ENCODE assay signal across 9 cellular contexts in genomic region chr13:75489502-75490263, GRCh38. TPM values are rescaled to one million over a fixed set of nuclear protein-coding genes. Genes with fewer than 3 reads are reported as not detected.
DNase-seq lines count a peak whose midpoint lies in the region; ATAC-seq, FAIRE-seq and TF ChIP-seq lines count a peak whose summit lies in the region.
"Had no signal": no experiment of that assay in that cellular context is flagged by ENCODE, and none has a peak within 500 bp of the region (broad histone marks: within the 10 kb centered on the region; RNA-seq: fewer than 3 reads in every experiment).

No MANE protein-coding gene starts in this region.

- H4K20me1 ChIP-seq in GM12878 (ENCODE audit: control insufficient read depth, insufficient read depth), result no peaks in the 10 kb centered on the region

- SMC1A ChIA-PET in GM12878 (lab: Charles Lee; ENCODE audit: uncharacterized antibody, unreplicated experiment), result interaction anchor here (0.6 to 1.9 kb wide), 8 partner anchors 23 to 118 kb away, joined by 3 to 8 read pairs (median 4); partner anchors contain the start of gene UCHL3

- intact Hi-C loops in GM12878 (cut with micrococcal nuclease; ENCODE audit: unreplicated experiment), result no loop called here

- H3K79me2 ChIP-seq in GM12878 (ENCODE audit: control insufficient read depth, insufficient read depth, low read length), result no peaks in the 10 kb centered on the region

- peak overlapping the region; percentile 17; the same call in 1 of the 2 replicates for H3K27ac ChIP-seq in GM12878 (ENCODE audit: control insufficient read depth, insufficient read depth)

- H3K27ac Mint-ChIP-seq in stimulated activated effector memory CD8-positive, alpha-beta T cell treated with anti-CD3 and anti-CD28 coated beads, Interleukin-12 subunit alpha, Interleukin-12 subunit beta, amount 100 ng/mL, for 72 hours, result peak overlapping the region; percentile 60
- no peak overlapping the region for H3K27ac Mint-ChIP-seq in T-helper 17 cell

- 0 out of 2 replicates have a peak overlapping the region, but pooled peaks have one; percentile 12 for H2AFZ ChIP-seq in GM12878 (ENCODE audit: control insufficient read depth, low read depth, low read length)

- peak; percentile 92 for ATAC-seq in GM19452 (IDR thresholded peaks at IDR 0.05; ENCODE audit: unreplicated experiment)
- peak; percentile 78 for ATAC-seq in HG03342 (IDR thresholded peaks at IDR 0.05; ENCODE audit: unreplicated experiment)
- ATAC-seq in GM12878, result peak; percentile 85
- peak; percentile 88 for ATAC-seq in stimulated activated effector memory CD8-positive, alpha-beta T cell treated with anti-CD3 and anti-CD28 coated beads, Interleukin-12 subunit alpha, Interleukin-12 subunit beta, amount 100 ng/mL, for 72 hours
- no peak for ATAC-seq in T-helper 17 cell

- peak overlapping the region; percentile 5 for H3K4me2 ChIP-seq in GM12878 (ENCODE audit: control insufficient read depth, insufficient read depth)

- no peak for TF ChIP-seq RAD21 in GM12878 (IDR thresholded peaks at IDR 0.05; ENCODE audit: insufficient read depth, low read depth, low read length)

- peak in 1 of 2 experiments; percentile 73; a peak in 3 of 4 replicates for TF ChIP-seq EP300 in GM12878 (IDR thresholded peaks at IDR 0.05; ENCODE audit: borderline replicate concordance in 1 of 2, control insufficient read depth in 1 of 2, low read depth in 2 of 2, low read length in 2 of 2)

- H3K9me3 ChIP-seq in GM12878 (replicated peaks; ENCODE audit: control insufficient read depth, insufficient read depth, low read length), result no peaks in the 10 kb centered on the region; the same call in 2 of the 3 replicates
- H3K9me3 ChIP-seq in T-helper 17 cell (ENCODE audit: control insufficient read depth, low read length, poor library complexity, severe bottlenecking), result no peaks in the 10 kb centered on the region

- RAD21 ChIA-PET in GM12878 (lab: Charles Lee; ENCODE audit: unreplicated experiment), result interaction anchor here (0.7 to 1.3 kb wide), 4 partner anchors 61 to 122 kb away, joined by 3 to 4 read pairs (median 4); partner anchors contain the start of gene UCHL3

- peak; percentile 85 for FAIRE-seq in GM12878 (lab: Jason Lieb, UNC)
- FAIRE-seq: endothelial cell of umbilical vein had no signal

- no peak overlapping the region for H3K4me3 ChIP-seq in GM12878

- no peak for TF ChIP-seq CTCF in GM12878 (IDR thresholded peaks at IDR 0.05 in 2 of 3, conservative IDR thresholded peaks at IDR 0.05 in 1 of 3; ENCODE audit: control insufficient read depth in 2 of 3, extremely low read depth in 1 of 3, insufficient read depth in 1 of 3, low read depth in 3 of 3, low read length in 3 of 3)

- H3K4me1 ChIP-seq in GM12878 (ENCODE audit: control insufficient read depth, insufficient read depth, low read length), result peaks cover 5% of the 10 kb centered on the region

- TF ChIP-seq POLR2A in GM12878 (IDR thresholded peaks at IDR 0.05; ENCODE audit: low read depth, low read length), result no peak

- H3K9ac ChIP-seq in GM12878 (ENCODE audit: control insufficient read depth, insufficient read depth, low read length), result no peak overlapping the region

- H3K4me3 Mint-ChIP-seq in stimulated activated effector memory CD8-positive, alpha-beta T cell treated with anti-CD3 and anti-CD28 coated beads, Interleukin-12 subunit alpha, Interleukin-12 subunit beta, amount 100 ng/mL, for 72 hours, result peak overlapping the region; percentile 48
- no peak overlapping the region for H3K4me3 Mint-ChIP-seq in T-helper 17 cell

- peaks cover 81% of the 10 kb centered on the region for H3K27me3 Mint-ChIP-seq in T-helper 17 cell

- in situ Hi-C loops in Caki2 (cut with HindIII; ENCODE audit: low pct_unique_long_range_greater_than_20kb, low sequenced_read_pairs) (no loop called here), GM12878 (cut with MboI) (loop anchor here (5.0 kb wide), 1 partner anchor 117 kb away; no protein-coding TSS in a partner anchor)

- no peaks in the 10 kb centered on the region for H3K36me3 ChIP-seq in GM12878 (ENCODE audit: control insufficient read depth in 2 of 2, insufficient read depth in 2 of 2, low read length in 1 of 2)

- H3K36me3 Mint-ChIP-seq in stimulated activated effector memory CD8-positive, alpha-beta T cell treated with anti-CD3 and anti-CD28 coated beads, Interleukin-12 subunit alpha, Interleukin-12 subunit beta, amount 100 ng/mL, for 72 hours, result no peaks in the 10 kb centered on the region
- H3K36me3 Mint-ChIP-seq in T-helper 17 cell (ENCODE audit: low read depth), result peaks cover 6% of the 10 kb centered on the region

- POLR2A ChIA-PET in GM12878 (lab: Charles Lee), result interaction anchor here (0.6 to 1.0 kb wide), 3 partner anchors 23 to 255 kb away, joined by 3 to 6 read pairs (median 3); no protein-coding TSS in a partner anchor

- H3K4me1 Mint-ChIP-seq in stimulated activated effector memory CD8-positive, alpha-beta T cell treated with anti-CD3 and anti-CD28 coated beads, Interleukin-12 subunit alpha, Interleukin-12 subunit beta, amount 100 ng/mL, for 72 hours, result peaks cover 6% of the 10 kb centered on the region
- peaks cover 3% of the 10 kb centered on the region for H3K4me1 Mint-ChIP-seq in T-helper 17 cell

- BruUV-seq in GM12878 (replicated peaks; lab: Mats Ljungman, UMichigan), result no TSS peak

- H3K9me3 Mint-ChIP-seq in stimulated activated effector memory CD8-positive, alpha-beta T cell treated with anti-CD3 and anti-CD28 coated beads, Interleukin-12 subunit alpha, Interleukin-12 subunit beta, amount 100 ng/mL, for 72 hours, result no peaks in the 10 kb centered on the region

- WGBS in GM12878 (ENCODE audit: insufficient coverage, insufficient replicate concordance, low lambda C conversion rate, missing lambda C conversion rate), result 54% methylated on average over 10 of the region's 10 CpGs

- no peaks in the 10 kb centered on the region for H3K27me3 ChIP-seq in GM12878 (replicated peaks in 1 of 2; ENCODE audit: control insufficient read depth in 2 of 2, insufficient read depth in 2 of 2, low read length in 1 of 2)

- CTCF ChIA-PET in GM12878 (lab: Yijun Ruan, JAX), result interaction anchor here (0.7 to 1.5 kb wide), 7 partner anchors 10 to 124 kb away, joined by 3 to 5 read pairs (median 3); partner anchors contain the start of gene UCHL3

- peak; percentile 54 for DNase-seq in Caki2 (ENCODE audit: low read depth)
- peak; percentile 76 for DNase-seq in GM12878 (ENCODE audit: low read depth, low spot score)
- DNase-seq in stimulated activated effector memory CD8-positive, alpha-beta T cell treated with anti-CD3 and anti-CD28 coated beads, Interleukin-12 subunit alpha, Interleukin-12 subunit beta, amount 100 ng/mL, for 72 hours (ENCODE audit: low spot score in 2 of 2), result no peak
- DNase-seq in T-helper 17 cell, result no peak
- DNase-seq in effector CD4-positive, alpha-beta T cell, result no peak
- no peak for DNase-seq in pons (ENCODE audit: low spot score)

RNA-seq across cellular contexts. Expression of gene TBC1D4, which starts 7.7 kb away (rescaled TPM):
- 9.0 and 14.9 TPM in 2 replicates for total RNA-seq in Caki2 (2014; rRNA removed; shearing (Covaris generic); ENCODE audit: low replicate concordance)
- 25.7 and 28.4 TPM in 2 replicates for total RNA-seq in GM12878 (2013; cell fraction: nucleolus; rRNA removed)
- 29.1 and 30.5 TPM in 2 replicates for total RNA-seq in GM12878 (2014; rRNA removed)
- total RNA-seq in GM12878 (2014; rRNA removed; fragmentation: Illumina TruSeq; extraction: Trizol), result 31.9 and 32.0 TPM in 2 replicates
- 38.0 and 38.6 TPM in 2 replicates for total RNA-seq in GM12878 (2021)
- 6.8 TPM for polyA plus RNA-seq in GM12878 (2011; ENCODE audit: low read depth)
- polyA plus RNA-seq in GM12878 (2011; rRNA removed), result 18.4 and 19.5 TPM in 2 replicates
- 20.7 and 21.1 TPM in 2 replicates for polyA plus RNA-seq in GM12878 (2011; cell fraction: cytosol; rRNA removed)
- 25.5 and 35.4 TPM in 2 replicates for polyA plus RNA-seq in GM12878 (2011; cell fraction: nucleus; rRNA removed)
- 14.4 and 16.9 TPM in 2 replicates for polyA plus RNA-seq in GM12878 (2012)
- 30.4 and 33.3 TPM in 2 replicates for polyA plus RNA-seq in GM12878 (2014; fragmentation: Illumina TruSeq; extraction: Trizol)
- 10 to 100 TPM; 11.0 to 11.9 TPM for polyA plus RNA-seq in GM12878 (2014; fragmentation: Nextera tagmentation; extraction: Ambion mirVana)
- 26.4 and 27.3 TPM in 2 replicates for polyA plus RNA-seq in GM12878 (2014; rRNA removed)
- 10 to 100 TPM; 23.3 to 24.6 TPM for polyA plus RNA-seq in GM12878 (2016; fragmentation: Nextera tagmentation; extraction: Ambion mirVana)
- 36.4 and 38.9 TPM in 2 replicates for polyA minus RNA-seq in GM12878 (2011; rRNA and poly(A)+ RNA removed)
- polyA minus RNA-seq in GM12878 (2011; cell fraction: cytosol; rRNA and poly(A)+ RNA removed), result 11.6 and 13.9 TPM in 2 replicates
- polyA minus RNA-seq in GM12878 (2011; cell fraction: nucleus; rRNA and poly(A)+ RNA removed), result 15.0 and 21.8 TPM in 2 replicates
- 10 to 100 TPM; 64.9 to 67.1 TPM for total RNA-seq in T-helper 17 cell

RNA-seq across cellular contexts. Expression of gene COMMD6, which starts 48.0 kb away (rescaled TPM):
- 107 and 140 TPM in 2 replicates for total RNA-seq in Caki2 (2014; rRNA removed; shearing (Covaris generic); ENCODE audit: low replicate concordance)
- 13.5 and 16.2 TPM in 2 replicates for total RNA-seq in GM12878 (2013; cell fraction: nucleolus; rRNA removed)
- total RNA-seq in GM12878 (2014; rRNA removed) (133 and 169 TPM in 2 replicates), GM12878 (2014; rRNA removed; fragmentation: Illumina TruSeq; extraction: Trizol) (197 and 220 TPM in 2 replicates), GM12878 (2021) (142 and 145 TPM in 2 replicates), T-helper 17 cell (100 to 1,000 TPM; 192 to 215 TPM)
- 323 TPM for polyA plus RNA-seq in GM12878 (2011; ENCODE audit: low read depth)
- polyA plus RNA-seq in GM12878 (2011; rRNA removed) (344 and 345 TPM in 2 replicates), GM12878 (2014; fragmentation: Illumina TruSeq; extraction: Trizol) (145 and 158 TPM in 2 replicates), GM12878 (2014; fragmentation: Nextera tagmentation; extraction: Ambion mirVana) (100 to 1,000 TPM; 473 to 509 TPM), GM12878 (2014; rRNA removed) (127 and 146 TPM in 2 replicates), GM12878 (2016; fragmentation: Nextera tagmentation; extraction: Ambion mirVana) (100 to 1,000 TPM; 297 to 312 TPM)
- polyA plus RNA-seq in GM12878 (2011; cell fraction: cytosol; rRNA removed), result 50.2 and 52.3 TPM in 2 replicates
- polyA plus RNA-seq in GM12878 (2011; cell fraction: nucleus; rRNA removed), result 30.0 and 41.2 TPM in 2 replicates
- polyA plus RNA-seq in GM12878 (2012), result 311 and 399 TPM in 2 replicates
- polyA minus RNA-seq in GM12878 (2011; rRNA and poly(A)+ RNA removed), result 6.3 and 21.4 TPM in 2 replicates
- polyA minus RNA-seq in GM12878 (2011; cell fraction: cytosol; rRNA and poly(A)+ RNA removed), result 7.4 and 11.6 TPM in 2 replicates
- 6.6 and 9.7 TPM in 2 replicates for polyA minus RNA-seq in GM12878 (2011; cell fraction: nucleus; rRNA and poly(A)+ RNA removed)

RNA-seq across cellular contexts. Expression of gene UCHL3, which starts 59.9 kb away (rescaled TPM):
- total RNA-seq in Caki2 (2014; rRNA removed; shearing (Covaris generic); ENCODE audit: low replicate concordance), result 13.2 and 25.0 TPM in 2 replicates
- total RNA-seq in GM12878 (2013; cell fraction: nucleolus; rRNA removed), result 24.7 and 30.0 TPM in 2 replicates
- total RNA-seq in GM12878 (2014; rRNA removed) (54.4 and 66.5 TPM in 2 replicates), GM12878 (2014; rRNA removed; fragmentation: Illumina TruSeq; extraction: Trizol) (86.1 and 93.4 TPM in 2 replicates), GM12878 (2021) (52.5 and 54.8 TPM in 2 replicates), T-helper 17 cell (10 to 100 TPM; 18.2 to 27.3 TPM)
- polyA plus RNA-seq in GM12878 (2011; ENCODE audit: low read depth), result 51.5 TPM
- polyA plus RNA-seq in GM12878 (2011; rRNA removed) (52.5 and 73.1 TPM in 2 replicates), GM12878 (2014; fragmentation: Illumina TruSeq; extraction: Trizol) (114 and 148 TPM in 2 replicates), GM12878 (2014; fragmentation: Nextera tagmentation; extraction: Ambion mirVana) (100 to 1,000 TPM; 163 to 166 TPM), GM12878 (2014; rRNA removed) (65.9 and 82.5 TPM in 2 replicates), GM12878 (2016; fragmentation: Nextera tagmentation; extraction: Ambion mirVana) (100 to 1,000 TPM; 176 to 179 TPM)
- polyA plus RNA-seq in GM12878 (2011; cell fraction: cytosol; rRNA removed), result 25.6 and 29.3 TPM in 2 replicates
- polyA plus RNA-seq in GM12878 (2011; cell fraction: nucleus; rRNA removed), result 18.6 TPM in 2 replicates
- polyA plus RNA-seq in GM12878 (2012), result 35.4 and 37.7 TPM in 2 replicates
- 15.7 and 34.9 TPM in 2 replicates for polyA minus RNA-seq in GM12878 (2011; rRNA and poly(A)+ RNA removed)
- 5.5 and 11.2 TPM in 2 replicates for polyA minus RNA-seq in GM12878 (2011; cell fraction: cytosol; rRNA and poly(A)+ RNA removed)
- polyA minus RNA-seq in GM12878 (2011; cell fraction: nucleus; rRNA and poly(A)+ RNA removed), result 5.0 and 9.0 TPM in 2 replicates

Comparison
In these comparisons a context has a peak if more than half of its experiments do, and no peak if none do; other contexts are left out.
1. DNase-seq: peak in Caki2 (single experiment) and GM12878 (single experiment); none in stimulated activated effector memory CD8-positive, alpha-beta T cell treated with anti-CD3 and anti-CD28 coated beads, Interleukin-12 subunit alpha, Interleukin-12 subunit beta, amount 100 ng/mL, for 72 hours (0 of 2), T-helper 17 cell (0 of 3), effector CD4-positive, alpha-beta T cell (single experiment) and pons (single experiment).